Comparison of ENCODE assay signal across 8 cellular contexts in the genomic region with DNA sequence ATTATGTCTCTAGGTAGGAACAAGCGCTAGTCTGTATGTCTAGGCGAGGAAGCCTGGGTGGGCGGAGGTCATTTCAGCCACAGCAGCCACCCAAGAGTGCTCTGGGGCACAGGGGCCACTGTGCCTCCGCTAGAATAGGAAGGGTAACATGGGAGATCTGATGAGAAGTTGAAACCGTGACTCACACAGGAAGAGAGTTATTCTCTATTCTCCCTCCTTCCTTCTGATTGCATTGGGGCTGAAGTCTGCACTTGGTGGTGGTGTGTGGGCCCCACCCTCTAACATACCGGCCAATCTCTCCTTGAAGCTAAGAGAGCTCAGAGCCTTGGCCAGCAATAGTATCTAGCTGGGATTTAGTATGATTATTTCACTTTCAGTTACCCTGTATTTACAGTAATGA. TPM values are rescaled to one million over a fixed set of nuclear protein-coding genes. Genes with fewer than 3 reads are reported as not detected.
DNase-seq lines count a peak whose midpoint lies in the region; ATAC-seq, FAIRE-seq and TF ChIP-seq lines count a peak whose summit lies in the region.

No MANE protein-coding gene starts in this region.

- H3K9me3 Mint-ChIP-seq in brain, result no peaks in the 10 kb centered on the region

- peak overlapping the region in 3 of 5 experiments; percentile 3 to 42 (median 6) for H3K27ac Mint-ChIP-seq in brain

- H3K4me3 Mint-ChIP-seq in brain, result no peak overlapping the region

- peaks cover 6% of the 10 kb centered on the region for H3K27me3 Mint-ChIP-seq in brain

- H3K4me3 ChIP-seq in kidney (ENCODE audit: low read length in 2 of 2), result no peak overlapping the region

- DNase-seq in GM13977 (ENCODE audit: low spot score) (peak; percentile 78), kidney (no peak), hippocampal formation (lab: John Stamatoyannopoulos, UW) (no peak), Ammon's horn (ENCODE audit: low spot score) (no peak), retina (no peak)

- TF ChIP-seq CTCF in GM13977 (IDR thresholded peaks at IDR 0.05; ENCODE audit: extremely low read depth, insufficient read depth, missing control alignments) (no peak), brain (conservative IDR thresholded peaks at IDR 0.05) (no peak), kidney (IDR thresholded peaks at IDR 0.05; ENCODE audit: borderline replicate concordance, extremely low read depth, insufficient read depth) (no peak)

- H3K36me3 ChIP-seq in kidney (ENCODE audit: control insufficient read depth in 1 of 2, insufficient read depth in 2 of 2, low read length in 2 of 2), result peaks cover 2 to 4% of the 10 kb centered on the region in 2 donors

- no peak overlapping the region for H3K27ac ChIP-seq in kidney (ENCODE audit: low read depth in 2 of 2, low read length in 2 of 2)

- in situ Hi-C loops in GM13977 (cut with MboI; ENCODE audit: low pct_unique_long_range_greater_than_20kb, low sequenced_read_pairs, unreplicated experiment), result no loop called here

- ATAC-seq in GM21447 (IDR thresholded peaks at IDR 0.05; ENCODE audit: unreplicated experiment) (peak; percentile 87), HG03565 (IDR thresholded peaks at IDR 0.05; ENCODE audit: unreplicated experiment) (peak; percentile 95)

- intact Hi-C loops in kidney (cut with DNase I), result no loop called here

- H3K9ac ChIP-seq in kidney (ENCODE audit: low read length in 2 of 2), result no peak overlapping the region

- FAIRE-seq in kidney (lab: Jason Lieb, UNC), result no peak

- peaks cover 12% of the 10 kb centered on the region for H3K4me1 Mint-ChIP-seq in brain

- peaks cover 59% of the 10 kb centered on the region for H3K36me3 Mint-ChIP-seq in brain

- H3K4me1 ChIP-seq in kidney (ENCODE audit: control insufficient read depth in 1 of 2, insufficient read depth in 1 of 2, low read depth in 1 of 2, low read length in 2 of 2), result no peaks in the 10 kb centered on the region

- H3K9me3 ChIP-seq in kidney (ENCODE audit: control insufficient read depth in 1 of 2, low read length in 2 of 2), result no peaks in the 10 kb centered on the region

RNA-seq across cellular contexts. Expression of a gene that starts 20.3 kb away (rescaled TPM):
- polyA plus RNA-seq in brain (ENCODE audit: insufficient read depth, low read depth, low replicate concordance) (8.6 TPM), kidney (ENCODE audit: insufficient read depth, low read depth, low replicate concordance) (15.6 TPM)
- total RNA-seq in kidney, result 9.3 TPM
